Comparison of ENCODE assay signal across 11 cellular contexts in genomic region chr3:152505926-152506325, GRCh38.
DNase-seq lines count a peak whose midpoint lies in the region; ATAC-seq lines count a peak whose summit lies in the region.
"Had no signal": no experiment of that assay in that cellular context is flagged by ENCODE, and none has a peak within 500 bp of the region (broad histone marks: within the 10 kb centered on the region; RNA-seq: fewer than 3 reads in every experiment).

No MANE protein-coding gene starts in this region.

- H3K4me1 Mint-ChIP-seq in activated CD8-positive, alpha-beta memory T cell treated with anti-CD3 and anti-CD28 coated beads, Interleukin-2, amount 10 ng/mL, durations not matched to agents 7 days and 5 days: peaks cover 28% of the 10 kb centered on the region
- peaks cover 8% of the 10 kb centered on the region for H3K4me1 Mint-ChIP-seq in stimulated activated effector memory CD8-positive, alpha-beta T cell treated with anti-CD3 and anti-CD28 coated beads, Interleukin-12 subunit alpha, Interleukin-12 subunit beta, amount 100 ng/mL, for 72 hours

- CTCF ChIA-PET in activated CD8-positive, alpha-beta memory T cell treated with anti-CD3 and anti-CD28 coated beads, Interleukin-2, amount 10 ng/mL, durations not matched to agents 7 days and 5 days (lab: Charles Lee): interaction anchor here (1.1 to 1.7 kb wide), 3 partner anchors 13 to 31 kb away, joined by 3 to 8 read pairs (median 4); no protein-coding TSS in a partner anchor

- H3K27me3 Mint-ChIP-seq in activated CD8-positive, alpha-beta memory T cell treated with anti-CD3 and anti-CD28 coated beads, Interleukin-2, amount 10 ng/mL, durations not matched to agents 7 days and 5 days: peaks cover 17% of the 10 kb centered on the region

- H3K9me3 Mint-ChIP-seq in activated CD8-positive, alpha-beta memory T cell treated with anti-CD3 and anti-CD28 coated beads, Interleukin-2, amount 10 ng/mL, durations not matched to agents 7 days and 5 days (ENCODE audit: low read depth): peaks cover 2% of the 10 kb centered on the region
- no peaks in the 10 kb centered on the region for H3K9me3 Mint-ChIP-seq in stimulated activated effector memory CD8-positive, alpha-beta T cell treated with anti-CD3 and anti-CD28 coated beads, Interleukin-12 subunit alpha, Interleukin-12 subunit beta, amount 100 ng/mL, for 72 hours

- H3K4me3 Mint-ChIP-seq in activated CD8-positive, alpha-beta memory T cell treated with anti-CD3 and anti-CD28 coated beads, Interleukin-2, amount 10 ng/mL, durations not matched to agents 7 days and 5 days: no peak overlapping the region
- H3K4me3 Mint-ChIP-seq in stimulated activated effector memory CD8-positive, alpha-beta T cell treated with anti-CD3 and anti-CD28 coated beads, Interleukin-12 subunit alpha, Interleukin-12 subunit beta, amount 100 ng/mL, for 72 hours: no peak overlapping the region

- peak; percentile 92 for ATAC-seq in activated CD8-positive, alpha-beta memory T cell treated with anti-CD3 and anti-CD28 coated beads, Interleukin-2, amount 10 ng/mL, durations not matched to agents 7 days and 5 days
- peak; percentile 97 for ATAC-seq in HG02588 (IDR thresholded peaks at IDR 0.05; ENCODE audit: unreplicated experiment)
- ATAC-seq in HG03520 (IDR thresholded peaks at IDR 0.05; ENCODE audit: unreplicated experiment): peak; percentile 95
- ATAC-seq in stimulated activated effector memory CD8-positive, alpha-beta T cell treated with anti-CD3 and anti-CD28 coated beads, Interleukin-12 subunit alpha, Interleukin-12 subunit beta, amount 100 ng/mL, for 72 hours: peak; percentile 99

- DNase-seq in activated CD8-positive, alpha-beta memory T cell treated with anti-CD3 and anti-CD28 coated beads, Interleukin-2, amount 10 ng/mL, durations not matched to agents 7 days and 5 days: peak; percentile 77
- DNase-seq in activated CD8-positive, alpha-beta memory T cell treated with anti-CD3 and anti-CD28 coated beads, Interleukin-2, amount 50 U/mL, for 4 hours: no peak
- peak in 1 of 2 donors; percentile 58 for DNase-seq in stimulated activated effector memory CD8-positive, alpha-beta T cell treated with anti-CD3 and anti-CD28 coated beads, Interleukin-12 subunit alpha, Interleukin-12 subunit beta, amount 100 ng/mL, for 72 hours (ENCODE audit: low spot score in 2 of 2)
- no peak for DNase-seq in mesenteric fat pad (ENCODE audit: low spot score)
- DNase-seq in stimulated activated naive CD4-positive, alpha-beta T cell treated with Interleukin-2 at 50 U/mL for 16 hours (lab: John Stamatoyannopoulos, UW): no peak
- no peak for DNase-seq in OCI-M1 (lab: John Stamatoyannopoulos, UW)
- DNase-seq: ACHN; activated effector memory CD4-positive, alpha-beta T cell treated with Interleukin-2 at 50 U/mL for 16 hours; effector CD8-positive, alpha-beta T cell had no signal

- H3K36me3 Mint-ChIP-seq in activated CD8-positive, alpha-beta memory T cell treated with anti-CD3 and anti-CD28 coated beads, Interleukin-2, amount 10 ng/mL, durations not matched to agents 7 days and 5 days: peaks cover 1% of the 10 kb centered on the region
- no peaks in the 10 kb centered on the region for H3K36me3 Mint-ChIP-seq in stimulated activated effector memory CD8-positive, alpha-beta T cell treated with anti-CD3 and anti-CD28 coated beads, Interleukin-12 subunit alpha, Interleukin-12 subunit beta, amount 100 ng/mL, for 72 hours

- no peak overlapping the region for H3K27ac Mint-ChIP-seq in activated CD8-positive, alpha-beta memory T cell treated with anti-CD3 and anti-CD28 coated beads, Interleukin-2, amount 10 ng/mL, durations not matched to agents 7 days and 5 days
- no peak overlapping the region for H3K27ac Mint-ChIP-seq in stimulated activated effector memory CD8-positive, alpha-beta T cell treated with anti-CD3 and anti-CD28 coated beads, Interleukin-12 subunit alpha, Interleukin-12 subunit beta, amount 100 ng/mL, for 72 hours
